ENCODE assay signal across 9 cellular contexts in the genomic region with DNA sequence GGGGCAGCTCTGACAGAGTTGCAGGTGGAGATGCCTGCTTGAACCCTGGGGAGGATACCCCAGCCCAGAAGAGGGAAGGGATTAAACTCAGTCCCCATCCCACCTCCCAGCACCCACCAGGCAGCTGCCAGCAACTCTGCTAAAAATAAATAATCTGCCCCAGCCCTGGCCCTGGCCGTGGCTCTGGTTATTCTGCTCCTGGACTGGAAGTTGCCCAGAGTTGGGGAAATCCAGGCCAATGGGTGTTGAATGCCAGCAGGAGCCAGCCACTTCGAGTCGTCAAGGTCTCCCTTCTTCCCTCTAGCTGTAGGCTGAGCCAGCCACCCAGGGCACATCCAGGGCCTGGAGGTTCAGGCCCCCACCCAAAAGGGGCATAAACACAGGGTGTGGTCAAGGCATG. TPM values are rescaled to one million over a fixed set of nuclear protein-coding genes. Genes with fewer than 3 reads are reported as not detected.
DNase-seq lines count a peak whose midpoint lies in the region; ATAC-seq and TF ChIP-seq lines count a peak whose summit lies in the region.
"Had no signal": no experiment of that assay in that cellular context is flagged by ENCODE, and none has a peak within 500 bp of the region (broad histone marks: within the 10 kb centered on the region; RNA-seq: fewer than 3 reads in every experiment).

No MANE protein-coding gene starts in this region.

- H3K4me1 ChIP-seq in left ventricle myocardium inferior: peaks cover 91% of the 10 kb centered on the region
- peaks cover 0 to 52% (median 48%) of the 10 kb centered on the region in 4 donors for H3K4me1 ChIP-seq in sigmoid colon
- H3K4me1 ChIP-seq in CD4-positive, alpha-beta memory T cell (ENCODE audit: insufficient read depth, low read length): peaks cover 7% of the 10 kb centered on the region
- H3K4me1 ChIP-seq in SJCRH30: peaks cover 40% of the 10 kb centered on the region

- H3K4me3 Mint-ChIP-seq in Calu3 (ENCODE audit: low read depth, unreplicated experiment): peak overlapping the region; percentile 69
- H3K4me3 Mint-ChIP-seq in activated T-helper 17 cell treated with anti-CD3 and anti-CD28 coated beads, Interleukin-2, amount 50 U/mL, for 72 hours: peak overlapping the region; percentile 62
- peak overlapping the region in 4 of 8 donors; percentile 25 to 78 (median 70) for H3K4me3 Mint-ChIP-seq in CD4-positive, alpha-beta memory T cell

- H3K36me3 ChIP-seq in left ventricle myocardium inferior: peaks cover 23% of the 10 kb centered on the region
- peaks cover 0 to 10% (median 7%) of the 10 kb centered on the region in 4 donors for H3K36me3 ChIP-seq in sigmoid colon
- H3K36me3 ChIP-seq in CD4-positive, alpha-beta memory T cell (ENCODE audit: insufficient read depth, low read length): no peaks in the 10 kb centered on the region
- H3K36me3 ChIP-seq in SJCRH30: no peaks in the 10 kb centered on the region

- intact Hi-C loops in Calu3 (cut with micrococcal nuclease; ENCODE audit: unreplicated experiment): no loop called here
- intact Hi-C loops in left ventricle myocardium inferior (cut with micrococcal nuclease): no loop called here
- intact Hi-C loops in sigmoid colon (cut with DNase I): no loop called here
- intact Hi-C loops in CD4-positive, alpha-beta memory T cell (cut with micrococcal nuclease): no loop called here

- TF ChIP-seq EP300 in sigmoid colon (IDR thresholded peaks at IDR 0.05): no peak

- H3K27me3 Mint-ChIP-seq in Calu3 (ENCODE audit: unreplicated experiment): peaks cover 35% of the 10 kb centered on the region
- peaks cover 14% of the 10 kb centered on the region for H3K27me3 Mint-ChIP-seq in activated T-helper 17 cell treated with anti-CD3 and anti-CD28 coated beads, Interleukin-2, amount 50 U/mL, for 72 hours
- peaks cover 21 to 23% of the 10 kb centered on the region in 2 donors for H3K27me3 Mint-ChIP-seq in CD4-positive, alpha-beta memory T cell

- H3K27ac ChIP-seq in left ventricle myocardium inferior (replicated peaks) (peak overlapping the region; percentile 96), sigmoid colon (peak overlapping the region; percentile 81 to 96 (median 90)), SJCRH30 (no peak overlapping the region)
- no peak overlapping the region for H3K27ac ChIP-seq in CD4-positive, alpha-beta memory T cell (ENCODE audit: low read depth, low read length)

- H3K4me1 Mint-ChIP-seq in Calu3 (ENCODE audit: low read depth, unreplicated experiment): peaks cover 45% of the 10 kb centered on the region
- peaks cover 5% of the 10 kb centered on the region for H3K4me1 Mint-ChIP-seq in activated T-helper 17 cell treated with anti-CD3 and anti-CD28 coated beads, Interleukin-2, amount 50 U/mL, for 72 hours
- peaks cover 0 to 7% (median 5%) of the 10 kb centered on the region in 4 donors for H3K4me1 Mint-ChIP-seq in CD4-positive, alpha-beta memory T cell

- 66% methylated on average over 3 of the region's 3 CpGs for WGBS in sigmoid colon, 2 donors

- DNase-seq in Calu3 (peak; percentile 23), left ventricle myocardium inferior (peak; percentile 74), sigmoid colon (peak; percentile 77), pons (ENCODE audit: low spot score) (no peak), SJCRH30 (no peak)
- DNase-seq in CD4-positive, alpha-beta memory T cell: no peak

- no peaks in the 10 kb centered on the region for H3K9me3 Mint-ChIP-seq in Calu3 (ENCODE audit: low read depth, unreplicated experiment)
- H3K9me3 Mint-ChIP-seq in activated T-helper 17 cell treated with anti-CD3 and anti-CD28 coated beads, Interleukin-2, amount 50 U/mL, for 72 hours: no peaks in the 10 kb centered on the region
- H3K9me3 Mint-ChIP-seq in CD4-positive, alpha-beta memory T cell: no peaks in the 10 kb centered on the region

- no peak for TF ChIP-seq CTCF in Calu3 (IDR thresholded peaks at IDR 0.05; ENCODE audit: unreplicated experiment)
- peak; percentile 22 for TF ChIP-seq CTCF in left ventricle myocardium inferior (IDR thresholded peaks at IDR 0.05; ENCODE audit: borderline replicate concordance)
- no peak for TF ChIP-seq CTCF in sigmoid colon (IDR thresholded peaks at IDR 0.05)

- ATAC-seq in activated T-helper 17 cell treated with anti-CD3 and anti-CD28 coated beads, Interleukin-2, amount 50 U/mL, for 72 hours (replicated peaks): no peak
- no peak for ATAC-seq in GM18909 (IDR thresholded peaks at IDR 0.05; ENCODE audit: poor library complexity, unreplicated experiment)

- H3K27ac Mint-ChIP-seq in Calu3 (ENCODE audit: unreplicated experiment): peak overlapping the region; percentile 55
- H3K27ac Mint-ChIP-seq in activated T-helper 17 cell treated with anti-CD3 and anti-CD28 coated beads, Interleukin-2, amount 50 U/mL, for 72 hours: peak overlapping the region; percentile 65
- no peak overlapping the region for H3K27ac Mint-ChIP-seq in CD4-positive, alpha-beta memory T cell

- POLR2A ChIA-PET in CD4-positive, alpha-beta memory T cell (lab: Charles Lee; ENCODE audit: partially characterized antibody): interaction anchor here (0.5 to 0.7 kb wide), 2 partner anchors 8 to 34 kb away, joined by 3 read pairs; a partner anchor contains a TSS

- TF ChIP-seq POLR2A in sigmoid colon (IDR thresholded peaks at IDR 0.05): no peak

- H3K36me3 Mint-ChIP-seq in Calu3 (ENCODE audit: insufficient read depth, unreplicated experiment): peaks cover 21% of the 10 kb centered on the region
- peaks cover 12% of the 10 kb centered on the region for H3K36me3 Mint-ChIP-seq in activated T-helper 17 cell treated with anti-CD3 and anti-CD28 coated beads, Interleukin-2, amount 50 U/mL, for 72 hours (ENCODE audit: low read depth)
- H3K36me3 Mint-ChIP-seq in CD4-positive, alpha-beta memory T cell: peaks cover 0 to 4% of the 10 kb centered on the region in 2 donors

- CTCF ChIA-PET in Calu3 (lab: Charles Lee): interaction anchor here (0.9 to 4.1 kb wide), 3 partner anchors 31 to 96 kb away, joined by 3 to 23 read pairs (median 3); a partner anchor contains a TSS
- CTCF ChIA-PET in CD4-positive, alpha-beta memory T cell (lab: Charles Lee; ENCODE audit: partially characterized antibody): no interaction called here

- no TSS peak for BruUV-seq in Calu3 (replicated peaks; lab: Mats Ljungman, UMichigan)

- H3K9me3 ChIP-seq in left ventricle myocardium inferior (replicated peaks): no peaks in the 10 kb centered on the region
- H3K9me3 ChIP-seq in sigmoid colon: no peaks in the 10 kb centered on the region
- no peaks in the 10 kb centered on the region for H3K9me3 ChIP-seq in CD4-positive, alpha-beta memory T cell (ENCODE audit: control insufficient read depth in 1 of 2, low read length in 2 of 2)
- H3K9me3 ChIP-seq in SJCRH30 (replicated peaks): no peaks in the 10 kb centered on the region

- H3K27me3 ChIP-seq in left ventricle myocardium inferior (ENCODE audit: low read depth) (peaks cover 31% of the 10 kb centered on the region), sigmoid colon (no peaks in the 10 kb centered on the region), SJCRH30 (peaks cover 15% of the 10 kb centered on the region)
- peaks cover 11% of the 10 kb centered on the region for H3K27me3 ChIP-seq in CD4-positive, alpha-beta memory T cell (ENCODE audit: insufficient read depth, low read length)

- peak overlapping the region; percentile 80 for H3K4me3 ChIP-seq in left ventricle myocardium inferior
- H3K4me3 ChIP-seq in sigmoid colon: peak overlapping the region in 1 of 4 donors; percentile 85
- no peak overlapping the region for H3K4me3 ChIP-seq in CD4-positive, alpha-beta memory T cell (ENCODE audit: low read length in 2 of 2)
- no peak overlapping the region for H3K4me3 ChIP-seq in SJCRH30

RNA-seq across cellular contexts. Expression of a gene that starts 0.8 kb away (rescaled TPM):
- 1.3 and 2.2 TPM in 2 replicates for total RNA-seq in Calu3 (2022)
- 1 to 10 TPM; 2.1 to 6.5 TPM for total RNA-seq in activated T-helper 17 cell treated with anti-CD3 and anti-CD28 coated beads, Interleukin-2, amount 50 U/mL, for 72 hours
- 135 TPM for total RNA-seq in left ventricle myocardium inferior
- total RNA-seq in sigmoid colon: 10 to 100 TPM; 10.9 to 31.2 (median 16.3) TPM
- 1 to 10 TPM; 1.2 to 5.5 (median 1.8) TPM for polyA plus RNA-seq in sigmoid colon
- under 1 TPM; 0.29 to 0.58 TPM for total RNA-seq in CD4-positive, alpha-beta memory T cell
- polyA plus RNA-seq in CD4-positive, alpha-beta memory T cell: not detected
- 0.30 and 0.49 TPM in 2 replicates for total RNA-seq in SJCRH30 (2014; rRNA removed; shearing (Covaris generic))

RNA-seq across cellular contexts. Expression of a gene that starts 7.5 kb away (rescaled TPM):
- total RNA-seq in Calu3 (2022): not detected in 2 replicates
- not detected for total RNA-seq in activated T-helper 17 cell treated with anti-CD3 and anti-CD28 coated beads, Interleukin-2, amount 50 U/mL, for 72 hours
- total RNA-seq in left ventricle myocardium inferior: not detected
- not detected for total RNA-seq in sigmoid colon
- under 1 TPM in 2 of 3 donors, not detected in 1; 0.19 to 0.60 TPM for polyA plus RNA-seq in sigmoid colon
- not detected for total RNA-seq in CD4-positive, alpha-beta memory T cell
- polyA plus RNA-seq in CD4-positive, alpha-beta memory T cell: not detected
- not detected in 2 replicates for total RNA-seq in SJCRH30 (2014; rRNA removed; shearing (Covaris generic))
- total RNA-seq: frontal cortex had no signal

RNA-seq across cellular contexts. Expression of a gene that starts 8.0 kb away (rescaled TPM):
- total RNA-seq in Calu3 (2022): 121 and 126 TPM in 2 replicates
- total RNA-seq in activated T-helper 17 cell treated with anti-CD3 and anti-CD28 coated beads, Interleukin-2, amount 50 U/mL, for 72 hours: 100 to 1,000 TPM; 153 to 167 TPM
- total RNA-seq in left ventricle myocardium inferior: 127 TPM
- 100 to 1,000 TPM in 1 of 4 donors, 10 to 100 TPM in 3; 71.7 to 121 (median 82.8) TPM for total RNA-seq in sigmoid colon
- 100 to 1,000 TPM; 193 to 219 (median 214) TPM for polyA plus RNA-seq in sigmoid colon
- 10 to 100 TPM; 72.7 to 75.0 TPM for total RNA-seq in CD4-positive, alpha-beta memory T cell
- 100 to 1,000 TPM; 128 to 150 TPM for polyA plus RNA-seq in CD4-positive, alpha-beta memory T cell
- 135 and 146 TPM in 2 replicates for total RNA-seq in SJCRH30 (2014; rRNA removed; shearing (Covaris generic))

RNA-seq across cellular contexts. Expression of a gene that starts 9.1 kb away (rescaled TPM):
- total RNA-seq in Calu3 (2022) (58.7 and 61.1 TPM in 2 replicates), left ventricle myocardium inferior (88.5 TPM), sigmoid colon (10 to 100 TPM; 21.8 to 25.5 (median 23.0) TPM)
- total RNA-seq in activated T-helper 17 cell treated with anti-CD3 and anti-CD28 coated beads, Interleukin-2, amount 50 U/mL, for 72 hours: 10 to 100 TPM; 31.2 to 31.5 TPM
- 100 to 1,000 TPM in 1 of 3 donors, 10 to 100 TPM in 2; 53.4 to 163 (median 67.9) TPM for polyA plus RNA-seq in sigmoid colon
- 10 to 100 TPM; 46.5 to 51.0 TPM for total RNA-seq in CD4-positive, alpha-beta memory T cell
- 10 to 100 TPM; 25.4 to 30.4 TPM for polyA plus RNA-seq in CD4-positive, alpha-beta memory T cell
- 25.2 and 25.7 TPM in 2 replicates for total RNA-seq in SJCRH30 (2014; rRNA removed; shearing (Covaris generic))

RNA-seq across cellular contexts. Expression of a gene that starts 34.9 kb away (rescaled TPM):
- total RNA-seq in Calu3 (2022): 0.64 and 2.5 TPM in 2 replicates
- total RNA-seq in activated T-helper 17 cell treated with anti-CD3 and anti-CD28 coated beads, Interleukin-2, amount 50 U/mL, for 72 hours: 1 to 10 TPM; 2.6 to 4.2 TPM
- total RNA-seq in left ventricle myocardium inferior: 1.0 TPM
- 1 to 10 TPM in 1 of 4 donors, under 1 TPM in 2, not detected in 1; 0.16 to 2.5 (median 0.55) TPM for total RNA-seq in sigmoid colon
- polyA plus RNA-seq in sigmoid colon: 10 to 100 TPM; 10.8 to 48.4 (median 13.2) TPM
- under 1 TPM; 0.32 to 0.61 TPM for total RNA-seq in CD4-positive, alpha-beta memory T cell
- not detected for polyA plus RNA-seq in CD4-positive, alpha-beta memory T cell
- 0.08 TPM in 2 replicates for total RNA-seq in SJCRH30 (2014; rRNA removed; shearing (Covaris generic))

Comparison
In these comparisons a context has a peak if more than half of its experiments do, and no peak if none do; other contexts are left out.
1. DNase-seq: peak in Calu3 (single experiment), left ventricle myocardium inferior (single experiment) and sigmoid colon (single experiment); none in CD4-positive, alpha-beta memory T cell (0 of 5), pons (single experiment) and SJCRH30 (0 of 2).
2. H3K27ac Mint-ChIP-seq: peak in Calu3 (single experiment) and activated T-helper 17 cell treated with anti-CD3 and anti-CD28 coated beads, Interleukin-2, amount 50 U/mL, for 72 hours (single experiment); none in CD4-positive, alpha-beta memory T cell (0 of 7).
3. H3K27ac ChIP-seq: peak in left ventricle myocardium inferior (single experiment) and sigmoid colon (4 of 4); none in CD4-positive, alpha-beta memory T cell (single experiment) and SJCRH30 (single experiment).